Comparison of ENCODE assay signal across 8 cellular contexts in genomic region chr11:116930177-116930576, GRCh38.
DNase-seq lines count a peak whose midpoint lies in the region; ATAC-seq and TF ChIP-seq lines count a peak whose summit lies in the region.

No MANE protein-coding gene starts in this region.

- no peak for ATAC-seq in GM21390 (IDR thresholded peaks at IDR 0.05; ENCODE audit: unreplicated experiment)

- peaks cover 50% of the 10 kb centered on the region for H3K4me1 ChIP-seq in cardiac muscle cell (ENCODE audit: low read depth)
- H3K4me1 ChIP-seq in prostate gland (replicated peaks), result no peaks in the 10 kb centered on the region

- H3K9me3 ChIP-seq in cardiac muscle cell (ENCODE audit: low read depth) (no peaks in the 10 kb centered on the region), prostate gland (no peaks in the 10 kb centered on the region)

- TF ChIP-seq POLR2A in prostate gland (IDR thresholded peaks at IDR 0.05), result no peak

- 59% methylated on average over 4 of the region's 4 CpGs for WGBS in prostate gland

- intact Hi-C loops in prostate gland (cut with DNase I), result no loop called here

- DNase-seq in KG1 (lab: John Stamatoyannopoulos, UW), result peak; percentile 39
- peak; percentile 7 for DNase-seq in activated T-cell treated with anti-CD3 and anti-CD28 coated beads for 48 hours (ENCODE audit: low read depth)
- peak; percentile 30 to 72 for DNase-seq in cardiac muscle cell (ENCODE audit: low read depth in 1 of 2, low spot score in 1 of 2)
- DNase-seq in stimulated activated CD4-positive, alpha-beta T cell treated with anti-CD3 and anti-CD28 coated beads, Interleukin-2, amount 100 ng/mL, for 24 hours, result peak; percentile 24 to 26
- no peak for DNase-seq in prostate gland (ENCODE audit: low spot score)
- no peak for DNase-seq in GOT3 (lab: John Stamatoyannopoulos, UW)
- no peak for DNase-seq in NCI-H1417 treated with DMSO at 0.1 percent for 48 hours (lab: John Stamatoyannopoulos, UW)

- TF ChIP-seq CTCF in cardiac muscle cell (IDR thresholded peaks at IDR 0.05; ENCODE audit: low read depth, low read length), result no peak
- no peak for TF ChIP-seq CTCF in prostate gland (IDR thresholded peaks at IDR 0.05)

- peak overlapping the region; percentile 75 for H3K27ac ChIP-seq in cardiac muscle cell
- H3K27ac ChIP-seq in prostate gland, result no peak overlapping the region

- H3K36me3 ChIP-seq in cardiac muscle cell, result no peaks in the 10 kb centered on the region
- peaks cover 0 to 5% of the 10 kb centered on the region in 2 donors for H3K36me3 ChIP-seq in prostate gland

- no peak overlapping the region for H3K4me3 ChIP-seq in cardiac muscle cell
- no peak overlapping the region for H3K4me3 ChIP-seq in prostate gland

- H3K27me3 ChIP-seq in cardiac muscle cell, result no peaks in the 10 kb centered on the region
- H3K27me3 ChIP-seq in prostate gland (replicated peaks; ENCODE audit: insufficient read depth), result no peaks in the 10 kb centered on the region

Comparison
In these comparisons a context has a peak if more than half of its experiments do, and no peak if none do; other contexts are left out.
1. DNase-seq: peak in KG1 (single experiment), activated T-cell treated with anti-CD3 and anti-CD28 coated beads for 48 hours (single experiment), cardiac muscle cell (2 of 2) and stimulated activated CD4-positive, alpha-beta T cell treated with anti-CD3 and anti-CD28 coated beads, Interleukin-2, amount 100 ng/mL, for 24 hours (2 of 2); none in prostate gland (single experiment), GOT3 (single experiment) and NCI-H1417 treated with DMSO at 0.1 percent for 48 hours (single experiment).